Comparison of ENCODE assay signal across 8 cellular contexts in the genomic region with DNA sequence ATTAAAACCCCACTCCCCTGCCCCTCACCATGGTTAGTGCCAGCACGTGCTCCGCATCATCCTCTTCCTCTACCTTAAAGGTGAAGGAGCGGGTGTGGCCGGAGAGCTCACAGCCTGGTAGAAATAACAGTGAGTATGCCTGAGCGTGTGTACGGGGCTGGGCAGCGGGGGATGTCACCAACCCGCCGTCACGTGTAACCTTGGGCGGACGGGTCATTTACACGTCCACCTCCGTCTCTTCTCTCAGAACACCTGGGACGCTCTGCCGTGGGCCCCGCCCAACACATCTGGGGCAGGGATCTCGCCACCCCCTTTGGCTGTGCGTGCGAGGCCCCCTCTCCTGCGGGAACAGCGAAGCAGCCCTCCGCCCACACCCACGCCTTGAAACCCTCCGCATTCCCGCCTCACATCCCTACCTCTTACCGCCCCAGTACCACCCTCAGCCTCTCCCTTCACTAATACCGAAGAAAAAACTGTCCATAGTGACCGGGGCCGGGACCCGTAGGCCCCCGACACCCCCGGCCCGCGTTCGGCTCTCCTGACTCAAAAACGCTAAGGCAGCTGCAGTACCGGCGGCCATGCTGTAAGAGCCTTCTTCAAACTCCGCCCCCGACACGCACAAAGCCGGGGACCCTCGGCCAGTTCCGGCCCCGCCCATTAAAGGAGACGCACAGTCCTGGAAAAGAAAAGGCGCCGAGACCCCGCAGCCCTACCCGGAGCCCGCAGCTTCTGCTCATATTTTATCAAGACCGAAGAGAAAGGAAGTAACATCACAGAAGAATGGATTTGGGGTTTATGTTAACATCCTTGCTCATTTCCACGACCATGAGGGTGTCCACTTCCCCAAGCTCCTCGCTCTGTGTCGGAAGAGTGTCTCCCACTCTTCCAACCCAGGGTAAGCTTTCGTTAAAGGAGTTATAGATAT. TPM values are rescaled to one million over a fixed set of nuclear protein-coding genes. Genes with fewer than 3 reads are reported as not detected.
DNase-seq lines count a peak whose midpoint lies in the region; ATAC-seq and TF ChIP-seq lines count a peak whose summit lies in the region.

A gene with protein sequence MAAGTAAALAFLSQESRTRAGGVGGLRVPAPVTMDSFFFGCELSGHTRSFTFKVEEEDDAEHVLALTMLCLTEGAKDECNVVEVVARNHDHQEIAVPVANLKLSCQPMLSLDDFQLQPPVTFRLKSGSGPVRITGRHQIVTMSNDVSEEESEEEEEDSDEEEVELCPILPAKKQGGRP (minus strand): TSS at position 636 of the 925 bp plus-strand sequence. CDS start 56 bp downstream, at position 580.

- TF ChIP-seq POLR2A in stomach (IDR thresholded peaks at IDR 0.05): no peak

- POLR2A ChIA-PET in Caco-2 (lab: Charles Lee): interaction anchor here (1.5 kb wide), 1 partner anchor 180 kb away, joined by 4 read pairs; no protein-coding TSS in a partner anchor

- BruUV-seq in Caco-2 (replicated peaks; lab: Mats Ljungman, UMichigan): TSS peak; percentile 51

- H3K36me3 ChIP-seq in Caco-2 (ENCODE audit: control insufficient read depth, insufficient read depth, low read length) (peaks cover 4% of the 10 kb centered on the region), KMS-11 (ENCODE audit: insufficient read depth) (no peaks in the 10 kb centered on the region), neural progenitor cell (peaks cover 21% of the 10 kb centered on the region), stomach (peaks cover 25 to 41% (median 39%) of the 10 kb centered on the region in 4 donors)

- no peaks in the 10 kb centered on the region; the same call in 1 of the 2 replicates for H4K20me1 ChIP-seq in KMS-11 (ENCODE audit: insufficient read depth)
- H4K20me1 ChIP-seq in neural progenitor cell (ENCODE audit: low read depth): peaks cover 68% of the 10 kb centered on the region

- H3K9ac ChIP-seq in KMS-11: peak within 1 kb of the TSS; percentile 82; the same call in 1 of the 2 replicates
- H3K9ac ChIP-seq in neural progenitor cell: peak within 1 kb of the TSS; percentile 27

- H3K4me2 ChIP-seq in KMS-11 (peak within 1 kb of the TSS; percentile 77), neural progenitor cell (peak within 1 kb of the TSS; percentile 86)

- H3K27me3 ChIP-seq in Caco-2 (replicated peaks; ENCODE audit: control insufficient read depth, insufficient read depth, low read length): no peaks in the 10 kb centered on the region
- no peaks in the 10 kb centered on the region for H3K27me3 ChIP-seq in KMS-11 (ENCODE audit: insufficient read depth, low read depth)
- peaks cover 23% of the 10 kb centered on the region for H3K27me3 ChIP-seq in neural progenitor cell
- H3K27me3 ChIP-seq in stomach: peaks cover 0 to 17% (median 16%) of the 10 kb centered on the region in 3 donors

- H3K27ac Mint-ChIP-seq in Caco-2 (ENCODE audit: unreplicated experiment) (peak within 1 kb of the TSS; percentile 97), neural progenitor cell (peak within 1 kb of the TSS; percentile 93)

- no peak for TF ChIP-seq EP300 in stomach (IDR thresholded peaks at IDR 0.05)

- TF ChIP-seq CTCF in Caco-2 (IDR thresholded peaks at IDR 0.05; ENCODE audit: insufficient read depth in 1 of 2, low read depth in 1 of 2, low read length in 1 of 2, severe bottlenecking in 1 of 2, unreplicated experiment in 1 of 2) (no peak), KMS-11 (conservative IDR thresholded peaks at IDR 0.05; ENCODE audit: low read depth, low read length) (no peak), foreskin fibroblast (IDR thresholded peaks at IDR 0.05; ENCODE audit: low read depth, low read length) (no peak), neural progenitor cell (IDR thresholded peaks at IDR 0.05) (no peak), stomach (IDR thresholded peaks at IDR 0.05) (peak in 1 of 7 experiments; percentile 18)

- peaks cover 10% of the 10 kb centered on the region for H3K4me1 ChIP-seq in Caco-2
- H3K4me1 ChIP-seq in KMS-11 (ENCODE audit: low read depth, poor library complexity, severe bottlenecking): peaks cover 47% of the 10 kb centered on the region
- peaks cover 36% of the 10 kb centered on the region for H3K4me1 ChIP-seq in neural progenitor cell
- H3K4me1 ChIP-seq in stomach: peaks cover 40 to 71% (median 63%) of the 10 kb centered on the region in 4 donors

- no peaks in the 10 kb centered on the region for H3K9me3 ChIP-seq in Caco-2
- H3K9me3 ChIP-seq in neural progenitor cell (ENCODE audit: low read depth): no peaks in the 10 kb centered on the region
- H3K9me3 ChIP-seq in stomach: no peaks in the 10 kb centered on the region

- peak within 1 kb of the TSS; percentile 39; the same call in 1 of the 2 replicates for H3K27ac ChIP-seq in KMS-11
- H3K27ac ChIP-seq in neural progenitor cell: peak within 1 kb of the TSS; percentile 43
- H3K27ac ChIP-seq in stomach: peak within 1 kb of the TSS; percentile 7 to 72 (median 57)

- peak; percentile 56 for ATAC-seq in GM21390 (IDR thresholded peaks at IDR 0.05; ENCODE audit: unreplicated experiment)

- H3K27me3 Mint-ChIP-seq in Caco-2 (ENCODE audit: insufficient read depth, unreplicated experiment) (no peaks in the 10 kb centered on the region), neural progenitor cell (ENCODE audit: insufficient read depth, low read depth) (peaks cover 8% of the 10 kb centered on the region)

- peak; percentile 87 to 89 for DNase-seq in Caco-2
- peak; percentile 76 for DNase-seq in SIG-M5 treated with dmso at 0.1 percent for 504 hours (lab: John Stamatoyannopoulos, UW; ENCODE audit: unreplicated experiment)
- peak; percentile 94 for DNase-seq in activated effector memory CD4-positive, alpha-beta T cell treated with anti-CD3 and anti-CD28 coated beads, Interleukin-2, amount 50 U/mL, for 16 hours
- DNase-seq in foreskin fibroblast: peak; percentile 70 to 93
- DNase-seq in neural progenitor cell (ENCODE audit: low spot score): peak; percentile 96
- peak; percentile 81 for DNase-seq in stomach

- CTCF ChIA-PET in Caco-2 (lab: Charles Lee): interaction anchor here (1.0 to 4.9 kb wide), 5 partner anchors 35 to 227 kb away, joined by 3 to 126 read pairs (median 5); a partner anchor contains a TSS

- H3K4me3 ChIP-seq in Caco-2 (ENCODE audit: low read depth, low read length): peak within 1 kb of the TSS; percentile 96
- no peak within 1 kb of the TSS for H3K4me3 ChIP-seq in KMS-11 (IDR thresholded peaks at IDR 0.05; ENCODE audit: insufficient read depth, low read depth, low read length)
- peak within 1 kb of the TSS; percentile 78 to 88 for H3K4me3 ChIP-seq in foreskin fibroblast (ENCODE audit: low read depth in 1 of 2, low read length in 2 of 2)
- H3K4me3 ChIP-seq in neural progenitor cell: peak within 1 kb of the TSS; percentile 75
- H3K4me3 ChIP-seq in stomach: peak within 1 kb of the TSS; percentile 56 to 71 (median 64)

- H3K4me3 Mint-ChIP-seq in Caco-2 (ENCODE audit: unreplicated experiment) (peak within 1 kb of the TSS; percentile 93), neural progenitor cell (peak within 1 kb of the TSS; percentile 100)

- H3K4me1 Mint-ChIP-seq in Caco-2 (ENCODE audit: low read depth, unreplicated experiment) (peaks cover 8% of the 10 kb centered on the region), neural progenitor cell (peaks cover 32% of the 10 kb centered on the region)

- intact Hi-C loops in Caco-2 (cut with micrococcal nuclease; ENCODE audit: unreplicated experiment) (loop anchor here (5.0 kb wide), 1 partner anchor 196 kb away; a partner anchor contains a TSS), stomach (cut with DNase I; ENCODE audit: low total_unique reads) (loop anchor here (5.0 kb wide), 1 partner anchor 181 kb away; no protein-coding TSS in a partner anchor)

- peak within 1 kb of the TSS; percentile 81 for H2AFZ ChIP-seq in KMS-11 (ENCODE audit: low read depth)
- no peak within 1 kb of the TSS for H2AFZ ChIP-seq in neural progenitor cell (replicated peaks)

- H3K79me2 ChIP-seq in KMS-11 (ENCODE audit: insufficient read depth, low read depth) (no peaks in the 10 kb centered on the region), neural progenitor cell (ENCODE audit: low read depth) (peaks cover 10% of the 10 kb centered on the region)

- H3F3A ChIP-seq in neural progenitor cell (ENCODE audit: low read depth): peaks cover 76% of the 10 kb centered on the region

- H3K36me3 Mint-ChIP-seq in Caco-2 (ENCODE audit: insufficient read depth, unreplicated experiment) (peaks cover 58% of the 10 kb centered on the region), neural progenitor cell (peaks cover 13% of the 10 kb centered on the region)

- WGBS in stomach, 5 donors: 1% methylated on average over 51 to 57 of the region's 57 CpGs

- H3K9me3 Mint-ChIP-seq in Caco-2 (ENCODE audit: unreplicated experiment) (no peaks in the 10 kb centered on the region), neural progenitor cell (no peaks in the 10 kb centered on the region)

RNA-seq across cellular contexts. Expression of the gene that starts here (rescaled TPM):
- total RNA-seq in Caco-2 (2022) (92.6 and 103 TPM in 2 replicates), neural progenitor cell (ENCODE audit: low replicate concordance) (93.1 and 149 TPM in 2 replicates), stomach (10 to 100 TPM in 3 of 5 donors, 1 to 10 TPM in 1, not detected in 1; 2.3 to 68.1 (median 32.6) TPM)
- 10 to 100 TPM; 22.0 to 30.2 (median 26.0) TPM for polyA plus RNA-seq in stomach
